ENCODE assay signal across 17 cellular contexts in the genomic region with DNA sequence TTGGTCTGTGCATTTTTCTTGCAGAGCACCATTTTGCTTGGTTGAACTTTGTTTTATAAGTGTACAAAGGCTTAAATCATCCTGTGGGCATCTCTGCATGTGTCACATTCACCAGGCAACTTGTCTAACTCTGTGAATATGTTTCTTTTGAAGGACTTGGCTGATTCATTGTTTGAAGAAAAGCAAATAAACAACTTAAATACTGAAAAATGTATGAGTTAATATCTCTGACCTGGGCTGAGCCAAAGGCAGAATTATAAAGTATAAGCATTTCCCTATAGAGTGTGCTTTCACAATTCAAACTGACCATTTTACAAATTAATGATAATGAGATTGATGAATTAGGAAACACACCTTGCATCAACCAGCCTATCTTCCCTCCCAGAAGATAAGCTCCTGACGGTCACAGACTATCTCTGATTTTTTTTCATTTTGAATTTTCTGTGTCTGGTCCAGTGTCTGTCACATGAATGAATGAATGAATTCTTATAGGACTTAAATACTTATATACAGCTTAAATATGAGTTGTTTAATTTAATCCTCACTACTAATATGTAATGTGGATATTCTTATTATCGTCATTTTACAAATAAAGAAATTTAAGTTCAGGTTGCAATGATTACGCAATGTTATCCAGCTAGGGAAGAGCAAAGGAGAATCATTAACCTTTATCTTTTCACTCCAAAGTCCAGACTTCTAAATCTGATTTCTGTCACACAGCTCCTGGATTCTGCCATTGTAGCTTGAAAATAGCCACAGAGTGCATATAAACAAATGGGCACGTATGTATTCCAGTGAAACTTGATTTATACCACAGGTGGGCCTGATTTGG.
DNase-seq lines count a peak whose midpoint lies in the region; ATAC-seq, FAIRE-seq and TF ChIP-seq lines count a peak whose summit lies in the region.
"Had no signal": no experiment of that assay in that cellular context is flagged by ENCODE, and none has a peak within 500 bp of the region (broad histone marks: within the 10 kb centered on the region; RNA-seq: fewer than 3 reads in every experiment).

No MANE protein-coding gene starts in this region.

- H3K27me3 Mint-ChIP-seq in CD14-positive monocyte (ENCODE audit: low read depth in 3 of 3): no peaks in the 10 kb centered on the region

- no peaks in the 10 kb centered on the region for H3K36me3 Mint-ChIP-seq in CD14-positive monocyte
- H3K36me3 Mint-ChIP-seq: T-cell had no signal

- no peaks in the 10 kb centered on the region for H3K4me1 Mint-ChIP-seq in CD14-positive monocyte
- H3K4me1 Mint-ChIP-seq: T-cell had no signal

- TF ChIP-seq CTCF in fibroblast of mammary gland (conservative IDR thresholded peaks at IDR 0.05; ENCODE audit: control insufficient read depth, insufficient read depth, low read depth, low read length) (no peak), CD14-positive monocyte (IDR thresholded peaks at IDR 0.05) (no peak)

- intact Hi-C loops in CD14-positive monocyte (cut with micrococcal nuclease): no loop called here
- intact Hi-C loops in cardiac septum (cut with DNase I): no loop called here

- H3K4me3 ChIP-seq in fibroblast of mammary gland (ENCODE audit: control insufficient read depth, low read depth, low read length) (no peak overlapping the region), small intestine (ENCODE audit: low read depth in 1 of 2, low read length in 2 of 2) (no peak overlapping the region)
- H3K4me3 ChIP-seq: right atrium auricular region had no signal

- WGBS in small intestine, 3 donors: 16 to 63% (median 41%) methylated on average over 4 of the region's 4 CpGs

- H3K36me3 ChIP-seq in small intestine (ENCODE audit: control insufficient read depth in 2 of 2, insufficient read depth in 2 of 2, low read length in 2 of 2): no peaks in the 10 kb centered on the region
- H3K36me3 ChIP-seq: right atrium auricular region had no signal

- peaks cover 0 to 16% (median 7%) of the 10 kb centered on the region in 7 donors for H3K9me3 Mint-ChIP-seq in CD14-positive monocyte

- TF ChIP-seq POLR2A in H54 (IDR thresholded peaks at IDR 0.05; ENCODE audit: low read depth, low read length): no peak

- no peak for ATAC-seq in GM21737 (IDR thresholded peaks at IDR 0.05; ENCODE audit: unreplicated experiment)
- ATAC-seq: T-cell had no signal

- peaks cover 4% of the 10 kb centered on the region in 2 donors for H3K4me1 ChIP-seq in small intestine (ENCODE audit: control insufficient read depth in 2 of 2, insufficient read depth in 1 of 2, low read depth in 1 of 2, low read length in 1 of 2)

- peak; percentile 38 for FAIRE-seq in H54 (lab: Jason Lieb, UNC)
- FAIRE-seq in small intestine (lab: Jason Lieb, UNC): peak; percentile 26
- FAIRE-seq: astrocyte had no signal

- H3K27ac Mint-ChIP-seq in CD14-positive monocyte: no peak overlapping the region
- H3K27ac Mint-ChIP-seq: T-cell had no signal

- H3K27ac ChIP-seq in small intestine (ENCODE audit: low read depth in 1 of 2, low read length in 1 of 2): no peak overlapping the region

- no peak for DNase-seq in H54 (ENCODE audit: insufficient read length, low spot score)
- DNase-seq in astrocyte of the hippocampus (ENCODE audit: low read depth, low spot score): peak; percentile 33
- DNase-seq in fibroblast of mammary gland (ENCODE audit: low read depth): peak; percentile 15
- peak; percentile 82 for DNase-seq in small intestine
- DNase-seq in CD14-positive monocyte (ENCODE audit: low spot score): no peak
- no peak for DNase-seq in cardiac septum (ENCODE audit: low spot score)
- no peak for DNase-seq in effector CD4-positive, alpha-beta T cell
- DNase-seq: activated naive CD4-positive, alpha-beta T cell; GOT3; kidney glomerular epithelial cell; NCI-H1436; NCI-H2227 treated with DMSO at 0.1 percent for 48 hours; stimulated activated CD4-positive, alpha-beta T cell treated with anti-CD3 and anti-CD28 coated beads, Interleukin-2, amount 100 ng/mL, for 48 hours; T-cell had no signal

- no peak overlapping the region for H3K4me3 Mint-ChIP-seq in CD14-positive monocyte
- H3K4me3 Mint-ChIP-seq: T-cell had no signal

- H3K9me3 ChIP-seq in small intestine (ENCODE audit: control insufficient read depth, low read depth): no peaks in the 10 kb centered on the region

- no peaks in the 10 kb centered on the region for H3K27me3 ChIP-seq in small intestine (ENCODE audit: control insufficient read depth in 2 of 2, insufficient read depth in 2 of 2, low read length in 2 of 2)
- H3K27me3 ChIP-seq: right atrium auricular region had no signal

Comparison
In these comparisons a context has a peak if more than half of its experiments do, and no peak if none do; other contexts are left out.
1. DNase-seq: peak in astrocyte of the hippocampus (single experiment), fibroblast of mammary gland (single experiment) and small intestine (single experiment); none in H54 (single experiment), CD14-positive monocyte (single experiment), cardiac septum (single experiment) and effector CD4-positive, alpha-beta T cell (single experiment).